Comparison of ENCODE assay signal across 1 cellular context in the genomic region with DNA sequence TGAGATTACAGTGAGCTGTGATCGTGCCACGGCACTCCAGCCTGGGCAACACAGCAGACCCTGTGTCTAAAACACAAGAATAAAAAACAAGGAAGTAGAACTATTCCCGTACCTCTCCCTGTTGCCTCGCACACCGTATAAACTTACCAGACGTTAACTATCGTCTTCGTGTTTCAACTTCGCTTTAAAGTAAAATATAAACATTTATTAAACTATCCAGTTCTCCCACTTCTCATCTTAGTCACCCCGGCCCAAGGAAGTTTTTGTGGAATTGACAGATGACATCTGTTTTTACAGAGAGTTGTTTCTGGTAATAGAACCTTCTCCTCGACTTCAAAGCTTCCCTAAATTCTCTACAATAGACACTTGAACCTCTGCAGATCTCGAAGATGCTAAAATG.
TF ChIP-seq lines count a peak whose summit lies in the region.

No MANE protein-coding gene starts in this region.

TF ChIP-seq in WTC11, 78 proteins besides CTCF, POLR2A, EP300 and RAD21 (continued from another document):
- TF ChIP-seq FOXJ3 (CRISPR knock-in tag; IDR thresholded peaks at IDR 0.05; ENCODE audit: borderline replicate concordance) (no peak), ZNF121 (CRISPR knock-in tag; IDR thresholded peaks at IDR 0.05) (no peak), NR3C1 (CRISPR knock-in tag; conservative IDR thresholded peaks at IDR 0.05; ENCODE audit: low read depth) (no peak), ATF2 (CRISPR knock-in tag; IDR thresholded peaks at IDR 0.05; ENCODE audit: borderline replicate concordance, low read depth) (no peak), PREB (CRISPR knock-in tag; IDR thresholded peaks at IDR 0.05; ENCODE audit: borderline replicate concordance) (no peak), ZNF219 (CRISPR knock-in tag; IDR thresholded peaks at IDR 0.05; ENCODE audit: borderline replicate concordance) (no peak), TEAD1 (CRISPR knock-in tag; IDR thresholded peaks at IDR 0.05) (no peak), TEAD4 (CRISPR knock-in tag; IDR thresholded peaks at IDR 0.05) (no peak), NFYB (CRISPR knock-in tag; conservative IDR thresholded peaks at IDR 0.05; ENCODE audit: low read depth) (no peak), E2F4 (CRISPR knock-in tag; IDR thresholded peaks at IDR 0.05; ENCODE audit: borderline replicate concordance, low read depth) (no peak)
- TF ChIP-seq, protein P1, sequence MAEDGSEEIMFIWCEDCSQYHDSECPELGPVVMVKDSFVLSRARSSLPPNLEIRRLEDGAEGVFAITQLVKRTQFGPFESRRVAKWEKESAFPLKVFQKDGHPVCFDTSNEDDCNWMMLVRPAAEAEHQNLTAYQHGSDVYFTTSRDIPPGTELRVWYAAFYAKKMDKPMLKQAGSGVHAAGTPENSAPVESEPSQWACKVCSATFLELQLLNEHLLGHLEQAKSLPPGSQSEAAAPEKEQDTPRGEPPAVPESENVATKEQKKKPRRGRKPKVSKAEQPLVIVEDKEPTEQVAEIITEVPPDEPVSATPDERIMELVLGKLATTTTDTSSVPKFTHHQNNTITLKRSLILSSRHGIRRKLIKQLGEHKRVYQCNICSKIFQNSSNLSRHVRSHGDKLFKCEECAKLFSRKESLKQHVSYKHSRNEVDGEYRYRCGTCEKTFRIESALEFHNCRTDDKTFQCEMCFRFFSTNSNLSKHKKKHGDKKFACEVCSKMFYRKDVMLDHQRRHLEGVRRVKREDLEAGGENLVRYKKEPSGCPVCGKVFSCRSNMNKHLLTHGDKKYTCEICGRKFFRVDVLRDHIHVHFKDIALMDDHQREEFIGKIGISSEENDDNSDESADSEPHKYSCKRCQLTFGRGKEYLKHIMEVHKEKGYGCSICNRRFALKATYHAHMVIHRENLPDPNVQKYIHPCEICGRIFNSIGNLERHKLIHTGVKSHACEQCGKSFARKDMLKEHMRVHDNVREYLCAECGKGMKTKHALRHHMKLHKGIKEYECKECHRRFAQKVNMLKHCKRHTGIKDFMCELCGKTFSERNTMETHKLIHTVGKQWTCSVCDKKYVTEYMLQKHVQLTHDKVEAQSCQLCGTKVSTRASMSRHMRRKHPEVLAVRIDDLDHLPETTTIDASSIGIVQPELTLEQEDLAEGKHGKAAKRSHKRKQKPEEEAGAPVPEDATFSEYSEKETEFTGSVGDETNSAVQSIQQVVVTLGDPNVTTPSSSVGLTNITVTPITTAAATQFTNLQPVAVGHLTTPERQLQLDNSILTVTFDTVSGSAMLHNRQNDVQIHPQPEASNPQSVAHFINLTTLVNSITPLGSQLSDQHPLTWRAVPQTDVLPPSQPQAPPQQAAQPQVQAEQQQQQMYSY (CRISPR knock-in tag; IDR thresholded peaks at IDR 0.05): no peak
TF ChIP-seq in WTC11: peak in this region for 0.
